In the genomic region with DNA sequence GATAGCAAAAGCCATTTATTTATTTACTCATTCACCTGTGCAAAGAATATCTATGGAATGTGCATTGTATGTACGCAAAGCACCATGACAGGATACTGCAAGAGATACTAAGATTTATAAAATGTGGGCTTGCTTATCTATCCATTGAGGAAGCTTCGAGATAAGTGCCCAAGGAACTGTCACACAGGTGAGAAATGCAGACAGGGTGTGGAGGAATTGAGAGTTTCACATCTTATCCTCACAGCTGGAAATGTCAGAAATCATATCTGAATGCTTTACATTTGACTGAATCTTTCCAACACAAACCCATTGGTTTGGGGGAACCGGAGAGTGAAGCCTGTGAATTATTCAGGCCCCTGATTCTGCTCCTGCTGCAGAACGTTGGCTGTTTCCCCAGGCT, we compare ENCODE assay signal across 28 cellular contexts.
"Had no signal": no experiment of that assay in that cellular context is flagged by ENCODE, and none has a peak within 500 bp of the region (broad histone marks: within the 10 kb centered on the region; RNA-seq: fewer than 3 reads in every experiment).

No MANE protein-coding gene starts in this region.

- ATAC-seq: activated CD8-positive, alpha-beta T cell treated with anti-CD3 and anti-CD28 coated beads for 36 hours; activated T-cell treated with anti-CD3 and anti-CD28 coated beads, Interleukin-2, amount 50 U/mL, for 4 hours; activated T-helper 17 cell treated with anti-CD3 and anti-CD28 coated beads, Interleukin-2, amount 50 U/mL, for 72 hours; gastroesophageal sphincter; WTC11 had no signal

- H3K4me1 ChIP-seq: esophagus squamous epithelium, gastroesophageal sphincter had no signal

- DNase-seq: activated CD4-positive, alpha-beta T cell treated with anti-CD3 and anti-CD28 coated beads for 1 hour; activated CD4-positive, alpha-beta T cell treated with anti-CD3 and anti-CD28 coated beads for 48 hours; activated CD4-positive, alpha-beta T cell treated with anti-CD3 and anti-CD28 coated beads, Interleukin-2, amount 50 U/mL, for 1 hour; activated CD4-positive, alpha-beta T cell treated with anti-CD3 and anti-CD28 coated beads, Interleukin-2, amount 50 U/mL, for 48 hours; activated CD8-positive, alpha-beta memory T cell treated with anti-CD3 and anti-CD28 coated beads for 24 hours; activated CD8-positive, alpha-beta T cell treated with anti-CD3 and anti-CD28 coated beads for 36 hours; activated effector memory CD4-positive, alpha-beta T cell treated with Interleukin-2 at 50 U/mL for 16 hours; activated gamma-delta T cell treated with Interleukin-2 at 50 U/mL for 16 hours; activated naive CD4-positive, alpha-beta T cell treated with anti-CD3 and anti-CD28 coated beads, Interleukin-2, amount 50 U/mL, for 16 hours; activated naive CD4-positive, alpha-beta T cell treated with Interleukin-2 at 50 U/mL for 16 hours; activated T-cell treated with anti-CD3 and anti-CD28 coated beads, Interleukin-2, amount 50 U/mL, for 4 hours; amniotic stem cell; anterior cingulate cortex; brain microvascular endothelial cell; effector memory CD4-positive, alpha-beta T cell; esophagus squamous epithelium; foreskin melanocyte; T-helper 2 cell had no signal

- H3K27ac ChIP-seq: brain microvascular endothelial cell, coronary artery, dorsolateral prefrontal cortex, epithelial cell of prostate, esophagus squamous epithelium, gastroesophageal sphincter had no signal

- H3K4me3 Mint-ChIP-seq: activated CD8-positive, alpha-beta T cell treated with anti-CD3 and anti-CD28 coated beads for 36 hours; activated naive CD8-positive, alpha-beta T cell; activated T-cell treated with anti-CD3 and anti-CD28 coated beads, Interleukin-2, amount 50 U/mL, for 4 hours; activated T-helper 17 cell treated with anti-CD3 and anti-CD28 coated beads, Interleukin-2, amount 50 U/mL, for 72 hours; central memory CD8-positive, alpha-beta T cell; dendritic cell treated with granulocyte-macrophage colony-stimulating factor and Interleukin-4, amounts not matched to agents 40 ng/mL and 50 ng/mL, for 4 days; WTC11 had no signal

- H3K27ac Mint-ChIP-seq: activated CD8-positive, alpha-beta T cell treated with anti-CD3 and anti-CD28 coated beads for 36 hours; activated naive CD8-positive, alpha-beta T cell; activated T-helper 17 cell treated with anti-CD3 and anti-CD28 coated beads, Interleukin-2, amount 50 U/mL, for 72 hours; dendritic cell treated with granulocyte-macrophage colony-stimulating factor and Interleukin-4, amounts not matched to agents 40 ng/mL and 50 ng/mL, for 4 days; WTC11 had no signal

- H3K36me3 ChIP-seq: brain microvascular endothelial cell, esophagus squamous epithelium had no signal

- H3K9me3 ChIP-seq: esophagus squamous epithelium, gastroesophageal sphincter, heart right ventricle had no signal

- H3K36me3 Mint-ChIP-seq: activated naive CD8-positive, alpha-beta T cell; WTC11 had no signal

- H3K27me3 Mint-ChIP-seq: activated T-helper 17 cell treated with anti-CD3 and anti-CD28 coated beads, Interleukin-2, amount 50 U/mL, for 72 hours had no signal

- H3K4me1 Mint-ChIP-seq: activated T-helper 17 cell treated with anti-CD3 and anti-CD28 coated beads, Interleukin-2, amount 50 U/mL, for 72 hours; central memory CD8-positive, alpha-beta T cell had no signal

- H3K9me3 Mint-ChIP-seq: activated CD8-positive, alpha-beta T cell treated with anti-CD3 and anti-CD28 coated beads for 36 hours; activated T-cell treated with anti-CD3 and anti-CD28 coated beads, Interleukin-2, amount 50 U/mL, for 4 hours; activated T-helper 17 cell treated with anti-CD3 and anti-CD28 coated beads, Interleukin-2, amount 50 U/mL, for 72 hours; central memory CD8-positive, alpha-beta T cell; dendritic cell treated with granulocyte-macrophage colony-stimulating factor and Interleukin-4, amounts not matched to agents 40 ng/mL and 50 ng/mL, for 4 days; WTC11 had no signal

- H3K27me3 ChIP-seq: brain microvascular endothelial cell, dorsolateral prefrontal cortex, gastroesophageal sphincter, heart right ventricle had no signal

- H3K4me3 ChIP-seq: coronary artery, dorsolateral prefrontal cortex, esophagus squamous epithelium, gastroesophageal sphincter, heart right ventricle had no signal
